Comparison of ENCODE assay signal across 1 cellular context in the genomic region with DNA sequence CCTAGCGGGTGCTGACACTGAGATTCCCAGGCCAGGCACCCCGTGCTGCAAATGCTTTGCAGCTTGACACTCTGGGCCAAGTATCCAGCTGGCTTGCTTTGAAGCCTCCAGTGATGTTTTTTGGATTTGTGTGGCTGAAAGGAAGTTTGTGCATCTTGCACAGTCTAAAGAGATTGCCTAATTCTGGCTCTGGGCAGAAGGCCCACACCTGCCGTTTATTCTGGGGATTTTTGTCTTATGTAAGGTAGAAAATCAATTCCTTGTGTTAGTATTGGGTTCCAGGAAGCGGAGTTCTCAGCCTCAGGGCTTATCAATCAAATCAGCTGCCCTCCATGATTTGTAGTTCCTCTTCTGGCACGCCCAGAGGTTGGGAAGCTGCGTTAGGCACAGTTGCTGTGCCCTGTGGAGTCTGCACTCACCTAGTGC.
TF ChIP-seq lines count a peak whose summit lies in the region.

No MANE protein-coding gene starts in this region.

TF ChIP-seq in HepG2, 621 proteins besides CTCF, POLR2A, EP300 and RAD21 (continued from another document):
- TF ChIP-seq, protein P1, sequence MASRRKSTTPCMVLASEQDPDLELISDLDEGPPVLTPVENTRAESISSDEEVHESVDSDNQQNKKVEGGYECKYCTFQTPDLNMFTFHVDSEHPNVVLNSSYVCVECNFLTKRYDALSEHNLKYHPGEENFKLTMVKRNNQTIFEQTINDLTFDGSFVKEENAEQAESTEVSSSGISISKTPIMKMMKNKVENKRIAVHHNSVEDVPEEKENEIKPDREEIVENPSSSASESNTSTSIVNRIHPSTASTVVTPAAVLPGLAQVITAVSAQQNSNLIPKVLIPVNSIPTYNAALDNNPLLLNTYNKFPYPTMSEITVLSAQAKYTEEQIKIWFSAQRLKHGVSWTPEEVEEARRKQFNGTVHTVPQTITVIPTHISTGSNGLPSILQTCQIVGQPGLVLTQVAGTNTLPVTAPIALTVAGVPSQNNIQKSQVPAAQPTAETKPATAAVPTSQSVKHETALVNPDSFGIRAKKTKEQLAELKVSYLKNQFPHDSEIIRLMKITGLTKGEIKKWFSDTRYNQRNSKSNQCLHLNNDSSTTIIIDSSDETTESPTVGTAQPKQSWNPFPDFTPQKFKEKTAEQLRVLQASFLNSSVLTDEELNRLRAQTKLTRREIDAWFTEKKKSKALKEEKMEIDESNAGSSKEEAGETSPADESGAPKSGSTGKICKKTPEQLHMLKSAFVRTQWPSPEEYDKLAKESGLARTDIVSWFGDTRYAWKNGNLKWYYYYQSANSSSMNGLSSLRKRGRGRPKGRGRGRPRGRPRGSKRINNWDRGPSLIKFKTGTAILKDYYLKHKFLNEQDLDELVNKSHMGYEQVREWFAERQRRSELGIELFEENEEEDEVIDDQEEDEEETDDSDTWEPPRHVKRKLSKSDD (CRISPR knock-in tag; IDR thresholded peaks at IDR 0.05; ENCODE audit: low read depth), result no peak
- no peak for TF ChIP-seq CHD4 (IDR thresholded peaks at IDR 0.05; ENCODE audit: borderline replicate concordance, low read length)
- TF ChIP-seq, protein P2, sequence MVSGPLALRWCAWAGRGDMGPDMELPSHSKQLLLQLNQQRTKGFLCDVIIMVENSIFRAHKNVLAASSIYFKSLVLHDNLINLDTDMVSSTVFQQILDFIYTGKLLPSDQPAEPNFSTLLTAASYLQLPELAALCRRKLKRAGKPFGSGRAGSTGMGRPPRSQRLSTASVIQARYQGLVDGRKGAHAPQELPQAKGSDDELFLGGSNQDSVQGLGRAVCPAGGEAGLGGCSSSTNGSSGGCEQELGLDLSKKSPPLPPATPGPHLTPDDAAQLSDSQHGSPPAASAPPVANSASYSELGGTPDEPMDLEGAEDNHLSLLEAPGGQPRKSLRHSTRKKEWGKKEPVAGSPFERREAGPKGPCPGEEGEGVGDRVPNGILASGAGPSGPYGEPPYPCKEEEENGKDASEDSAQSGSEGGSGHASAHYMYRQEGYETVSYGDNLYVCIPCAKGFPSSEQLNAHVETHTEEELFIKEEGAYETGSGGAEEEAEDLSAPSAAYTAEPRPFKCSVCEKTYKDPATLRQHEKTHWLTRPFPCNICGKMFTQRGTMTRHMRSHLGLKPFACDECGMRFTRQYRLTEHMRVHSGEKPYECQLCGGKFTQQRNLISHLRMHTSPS (CRISPR knock-in tag; IDR thresholded peaks at IDR 0.05; ENCODE audit: low read depth), result no peak
- TF ChIP-seq ATAD3A (CRISPR knock-in tag; IDR thresholded peaks at IDR 0.05), result no peak
- no peak for TF ChIP-seq ZFP37 (CRISPR knock-in tag; IDR thresholded peaks at IDR 0.05; ENCODE audit: borderline replicate concordance)
- TF ChIP-seq, protein P3, sequence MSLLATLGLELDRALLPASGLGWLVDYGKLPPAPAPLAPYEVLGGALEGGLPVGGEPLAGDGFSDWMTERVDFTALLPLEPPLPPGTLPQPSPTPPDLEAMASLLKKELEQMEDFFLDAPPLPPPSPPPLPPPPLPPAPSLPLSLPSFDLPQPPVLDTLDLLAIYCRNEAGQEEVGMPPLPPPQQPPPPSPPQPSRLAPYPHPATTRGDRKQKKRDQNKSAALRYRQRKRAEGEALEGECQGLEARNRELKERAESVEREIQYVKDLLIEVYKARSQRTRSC (CRISPR knock-in tag; IDR thresholded peaks at IDR 0.05; ENCODE audit: low read depth), result no peak
- TF ChIP-seq NR2F2 (IDR thresholded peaks at IDR 0.05; ENCODE audit: borderline replicate concordance, low read depth), result no peak
- no peak for TF ChIP-seq SCMH1 (CRISPR knock-in tag; IDR thresholded peaks at IDR 0.05; ENCODE audit: borderline replicate concordance)
- TF ChIP-seq ZNF441 (CRISPR knock-in tag; IDR thresholded peaks at IDR 0.05; ENCODE audit: borderline replicate concordance), result no peak
- TF ChIP-seq ZNF484 (CRISPR knock-in tag; IDR thresholded peaks at IDR 0.05; ENCODE audit: borderline replicate concordance, low read depth), result no peak
- no peak for TF ChIP-seq REL (CRISPR knock-in tag; conservative IDR thresholded peaks at IDR 0.05)
- no peak for TF ChIP-seq DNMT3B (CRISPR knock-in tag; conservative IDR thresholded peaks at IDR 0.05)
- TF ChIP-seq ZFAT (CRISPR knock-in tag; conservative IDR thresholded peaks at IDR 0.05), result no peak
- TF ChIP-seq ZNF75D (CRISPR knock-in tag; IDR thresholded peaks at IDR 0.05; ENCODE audit: borderline replicate concordance), result no peak
- TF ChIP-seq IKZF1 (IDR thresholded peaks at IDR 0.05), result no peak
- no peak for TF ChIP-seq CREB1 (IDR thresholded peaks at IDR 0.05)
- no peak for TF ChIP-seq CREB1 (CRISPR knock-in tag; IDR thresholded peaks at IDR 0.05)
- TF ChIP-seq ZMYM4 (CRISPR knock-in tag; IDR thresholded peaks at IDR 0.05), result 0 out of 2 replicates have a peak, but pooled peaks have one; percentile 17
- no peak for TF ChIP-seq ZFX (CRISPR knock-in tag; IDR thresholded peaks at IDR 0.05; ENCODE audit: low read depth)
- no peak for TF ChIP-seq MAZ (IDR thresholded peaks at IDR 0.05; ENCODE audit: borderline replicate concordance, low read depth, low read length)
- TF ChIP-seq MAZ (CRISPR knock-in tag; IDR thresholded peaks at IDR 0.05; ENCODE audit: low read depth), result no peak
- TF ChIP-seq, protein P4, sequence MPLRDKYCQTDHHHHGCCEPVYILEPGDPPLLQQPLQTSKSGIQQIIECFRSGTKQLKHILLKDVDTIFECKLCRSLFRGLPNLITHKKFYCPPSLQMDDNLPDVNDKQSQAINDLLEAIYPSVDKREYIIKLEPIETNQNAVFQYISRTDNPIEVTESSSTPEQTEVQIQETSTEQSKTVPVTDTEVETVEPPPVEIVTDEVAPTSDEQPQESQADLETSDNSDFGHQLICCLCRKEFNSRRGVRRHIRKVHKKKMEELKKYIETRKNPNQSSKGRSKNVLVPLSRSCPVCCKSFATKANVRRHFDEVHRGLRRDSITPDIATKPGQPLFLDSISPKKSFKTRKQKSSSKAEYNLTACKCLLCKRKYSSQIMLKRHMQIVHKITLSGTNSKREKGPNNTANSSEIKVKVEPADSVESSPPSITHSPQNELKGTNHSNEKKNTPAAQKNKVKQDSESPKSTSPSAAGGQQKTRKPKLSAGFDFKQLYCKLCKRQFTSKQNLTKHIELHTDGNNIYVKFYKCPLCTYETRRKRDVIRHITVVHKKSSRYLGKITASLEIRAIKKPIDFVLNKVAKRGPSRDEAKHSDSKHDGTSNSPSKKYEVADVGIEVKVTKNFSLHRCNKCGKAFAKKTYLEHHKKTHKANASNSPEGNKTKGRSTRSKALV (CRISPR knock-in tag; IDR thresholded peaks at IDR 0.05), result no peak
- TF ChIP-seq, protein P5, sequence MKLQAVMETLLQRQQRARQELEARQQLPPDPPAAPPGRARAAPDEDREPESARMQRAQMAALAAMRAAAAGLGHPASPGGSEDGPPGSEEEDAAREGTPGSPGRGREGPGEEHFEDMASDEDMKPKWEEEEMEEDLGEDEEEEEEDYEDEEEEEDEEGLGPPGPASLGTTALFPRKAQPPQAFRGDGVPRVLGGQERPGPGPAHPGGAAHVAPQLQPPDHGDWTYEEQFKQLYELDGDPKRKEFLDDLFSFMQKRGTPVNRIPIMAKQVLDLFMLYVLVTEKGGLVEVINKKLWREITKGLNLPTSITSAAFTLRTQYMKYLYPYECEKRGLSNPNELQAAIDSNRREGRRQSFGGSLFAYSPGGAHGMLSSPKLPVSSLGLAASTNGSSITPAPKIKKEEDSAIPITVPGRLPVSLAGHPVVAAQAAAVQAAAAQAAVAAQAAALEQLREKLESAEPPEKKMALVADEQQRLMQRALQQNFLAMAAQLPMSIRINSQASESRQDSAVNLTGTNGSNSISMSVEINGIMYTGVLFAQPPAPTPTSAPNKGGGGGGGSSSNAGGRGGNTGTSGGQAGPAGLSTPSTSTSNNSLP (IDR thresholded peaks at IDR 0.05; ENCODE audit: low read depth, low read length), result no peak
- TF ChIP-seq EHMT2 (IDR thresholded peaks at IDR 0.05; ENCODE audit: borderline replicate concordance, low read depth, low read length), result no peak
- TF ChIP-seq ONECUT2 (CRISPR knock-in tag; IDR thresholded peaks at IDR 0.05), result peak; percentile 69
- TF ChIP-seq, protein P6, sequence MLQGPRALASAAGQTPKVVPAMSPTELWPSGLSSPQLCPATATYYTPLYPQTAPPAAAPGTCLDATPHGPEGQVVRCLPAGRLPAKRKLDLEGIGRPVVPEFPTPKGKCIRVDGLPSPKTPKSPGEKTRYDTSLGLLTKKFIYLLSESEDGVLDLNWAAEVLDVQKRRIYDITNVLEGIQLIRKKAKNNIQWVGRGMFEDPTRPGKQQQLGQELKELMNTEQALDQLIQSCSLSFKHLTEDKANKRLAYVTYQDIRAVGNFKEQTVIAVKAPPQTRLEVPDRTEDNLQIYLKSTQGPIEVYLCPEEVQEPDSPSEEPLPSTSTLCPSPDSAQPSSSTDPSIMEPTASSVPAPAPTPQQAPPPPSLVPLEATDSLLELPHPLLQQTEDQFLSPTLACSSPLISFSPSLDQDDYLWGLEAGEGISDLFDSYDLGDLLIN (CRISPR knock-in tag; IDR thresholded peaks at IDR 0.05; ENCODE audit: borderline replicate concordance), result no peak
